In genomic region chr3:52795298-52795900, GRCh38 we compare ENCODE assay signal across 24 cellular contexts. TPM values are rescaled to one million over a fixed set of nuclear protein-coding genes. Genes with fewer than 3 reads are reported as not detected.
"Had no signal": no experiment of that assay in that cellular context is flagged by ENCODE, and none has a peak within 500 bp of the region (broad histone marks: within the 10 kb centered on the region; RNA-seq: fewer than 3 reads in every experiment).

No MANE protein-coding gene starts in this region.

- H3K9me3 ChIP-seq: esophagus muscularis mucosa, gastrocnemius medialis, left lung, lower lobe of right lung, sigmoid colon, testis had no signal

- H3K36me3 ChIP-seq: esophagus muscularis mucosa, gastrocnemius medialis, left lung, lower lobe of right lung, neural progenitor cell, sigmoid colon had no signal

- H3K27ac ChIP-seq: epithelial cell of prostate, esophagus muscularis mucosa, gastrocnemius medialis, left lung, lower lobe of right lung, neural progenitor cell, sigmoid colon, skin epidermis, testis had no signal

- H3K4me3 ChIP-seq: esophagus muscularis mucosa, gastrocnemius medialis, left lung, lower lobe of right lung, neural progenitor cell, sigmoid colon, skin epidermis, testis had no signal

- H3K4me2 ChIP-seq: neural progenitor cell had no signal

- ATAC-seq: effector memory CD8-positive, alpha-beta T cell; gastrocnemius medialis; left lung; lower lobe of right lung; natural killer cell; stimulated activated naive B cell treated with anti-CD40 and anti-IgM and Interleukin-4, amounts not matched to agents 10 μg/mL and 1 μg/mL and 100 μg/mL, for 72 hours; stimulated activated naive CD8-positive, alpha-beta T cell treated with anti-CD3 and anti-CD28 coated beads, Interleukin-15, amount 100 ng/mL, for 72 hours had no signal

- H3K4me1 ChIP-seq: esophagus muscularis mucosa, left lung, lower lobe of right lung, neural progenitor cell, sigmoid colon, testis had no signal

- DNase-seq: effector memory CD8-positive, alpha-beta T cell; gastrocnemius medialis; glutamatergic neuron; lower lobe of right lung; natural killer cell; occipital lobe; sigmoid colon; stimulated activated CD4-positive, alpha-beta T cell treated with anti-CD3 and anti-CD28 coated beads, Interleukin-2, amount 100 ng/mL, for 24 hours; stimulated activated CD4-positive, alpha-beta T cell treated with anti-CD3 and anti-CD28 coated beads, Interleukin-4, amount 100 ng/mL, for 4 hours; stimulated activated naive B cell treated with anti-CD40 and anti-IgM and Interleukin-4, amounts not matched to agents 10 μg/mL and 1 μg/mL and 100 μg/mL, for 72 hours; stimulated activated naive CD8-positive, alpha-beta T cell treated with anti-CD3 and anti-CD28 coated beads, Interleukin-15, amount 100 ng/mL, for 72 hours; testis; trophoblast cell had no signal

- H3K27me3 ChIP-seq: esophagus muscularis mucosa, gastrocnemius medialis, left lung, neural progenitor cell, sigmoid colon, testis had no signal

- H3K9ac ChIP-seq: neural progenitor cell had no signal

RNA-seq across cellular contexts. Expression of gene ITIH3, which starts 0.8 kb away (rescaled TPM):
- total RNA-seq: kidney epithelial cell, myocyte, natural killer cell, pulmonary artery endothelial cell had no signal

RNA-seq across cellular contexts. Expression of gene ITIH1, which starts 18.0 kb away (rescaled TPM):
- total RNA-seq: esophagus muscularis mucosa, fibroblast of villous mesenchyme, kidney epithelial cell, lower lobe of right lung, mesothelial cell of epicardium, myocyte, pulmonary artery endothelial cell, sigmoid colon, urinary bladder had no signal

RNA-seq across cellular contexts. Expression of gene MUSTN1, which starts 39.4 kb away (rescaled TPM):
- total RNA-seq: fibroblast of villous mesenchyme, kidney epithelial cell, occipital lobe, pulmonary artery endothelial cell had no signal
